22 cellular contexts compared by ENCODE assay signal in the genomic region with DNA sequence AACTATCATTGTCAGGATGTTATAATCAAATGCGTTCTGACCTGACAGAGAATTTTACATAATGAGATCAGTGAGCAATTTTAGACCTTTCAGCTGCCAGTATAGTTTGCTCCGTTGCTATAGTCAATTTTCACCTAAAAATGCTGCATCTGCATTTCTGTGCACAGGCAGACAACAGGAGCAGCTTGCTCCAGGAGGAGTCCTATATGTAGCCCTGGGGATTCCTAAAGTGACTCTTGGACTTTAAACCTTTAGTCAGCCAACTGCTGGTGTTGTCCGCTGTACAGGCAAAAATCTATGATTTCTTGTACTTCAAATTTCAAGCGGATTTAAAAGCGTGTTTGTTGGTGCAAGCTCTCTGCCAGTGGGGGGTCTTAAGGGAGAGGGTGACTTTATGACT. TPM values are rescaled to one million over a fixed set of nuclear protein-coding genes. Genes with fewer than 3 reads are reported as not detected.
DNase-seq lines count a peak whose midpoint lies in the region; ATAC-seq, FAIRE-seq and TF ChIP-seq lines count a peak whose summit lies in the region.
"Had no signal": no experiment of that assay in that cellular context is flagged by ENCODE, and none has a peak within 500 bp of the region (broad histone marks: within the 10 kb centered on the region; RNA-seq: fewer than 3 reads in every experiment).

No MANE protein-coding gene starts in this region.

- TF ChIP-seq POLR2A in HepG2 (IDR thresholded peaks at IDR 0.05; ENCODE audit: insufficient read depth in 1 of 2, low read depth in 2 of 2, low read length in 2 of 2) = no peak

- no peak overlapping the region for H3K9ac ChIP-seq in HepG2 (ENCODE audit: insufficient read depth, low read depth, low read length)
- H3K9ac ChIP-seq in kidney (ENCODE audit: low read length in 2 of 2) = no peak overlapping the region
- H3K9ac ChIP-seq: BLaER1 treated with 17β-estradiol and CSF1 and Interleukin-3, amounts not matched to agents 10 nM and 100 nM had no signal

- H3K27me3 Mint-ChIP-seq in stimulated activated naive CD8-positive, alpha-beta T cell treated with anti-CD3 and anti-CD28 coated beads, Interleukin-15, Interleukin-2, amounts not matched to agents 100 ng/mL and 50 ng/mL, for 24 hours = no peaks in the 10 kb centered on the region
- no peaks in the 10 kb centered on the region for H3K27me3 Mint-ChIP-seq in stimulated activated naive CD8-positive, alpha-beta T cell treated with anti-CD3 and anti-CD28 coated beads, Interleukin-15, amount 100 ng/mL, for 72 hours
- no peaks in the 10 kb centered on the region for H3K27me3 Mint-ChIP-seq in progenitor cell of endocrine pancreas

- peaks cover 13% of the 10 kb centered on the region for H3K4me1 ChIP-seq in HepG2 (ENCODE audit: insufficient read depth, low read length)
- no peaks in the 10 kb centered on the region for H3K4me1 ChIP-seq in kidney (ENCODE audit: control insufficient read depth in 1 of 2, insufficient read depth in 1 of 2, low read depth in 1 of 2, low read length in 2 of 2)
- H3K4me1 ChIP-seq: BE2C; BLaER1 treated with 17β-estradiol and CSF1 and Interleukin-3, amounts not matched to agents 10 nM and 100 nM; Caco-2 had no signal

- in situ Hi-C loops in HepG2 (cut with HindIII; ENCODE audit: extremely low pct_ligation_motif_present, low pct_unique_long_range_greater_than_20kb) = no loop called here

- intact Hi-C loops in HepG2 (cut with micrococcal nuclease; ENCODE audit: unreplicated experiment) = no loop called here
- intact Hi-C loops in kidney (cut with DNase I) = no loop called here

- POLR2A ChIA-PET in HepG2 (lab: Yijun Ruan, JAX) = no interaction called here

- H3K36me3 Mint-ChIP-seq in stimulated activated naive CD8-positive, alpha-beta T cell treated with anti-CD3 and anti-CD28 coated beads, Interleukin-15, Interleukin-2, amounts not matched to agents 100 ng/mL and 50 ng/mL, for 24 hours (ENCODE audit: low read depth) = no peaks in the 10 kb centered on the region
- peaks cover 6% of the 10 kb centered on the region for H3K36me3 Mint-ChIP-seq in progenitor cell of endocrine pancreas (ENCODE audit: insufficient read depth)
- H3K36me3 Mint-ChIP-seq: CD14-positive monocyte; CD8-positive, alpha-beta T cell had no signal

- no peaks in the 10 kb centered on the region for H3K79me2 ChIP-seq in HepG2 (ENCODE audit: insufficient read depth, low read length)

- TF ChIP-seq EP300 in HepG2 (IDR thresholded peaks at IDR 0.05; ENCODE audit: low read depth in 2 of 2, low read length in 2 of 2) (no peak), HepG2 (CRISPR knock-in tag; IDR thresholded peaks at IDR 0.05; ENCODE audit: borderline replicate concordance) (no peak)

- H3K27ac ChIP-seq in HepG2 (ENCODE audit: extremely low read length, insufficient read depth, low read length) (no peak overlapping the region), kidney (ENCODE audit: low read depth in 2 of 2, low read length in 2 of 2) (no peak overlapping the region)
- H3K27ac ChIP-seq: 22Rv1; BLaER1 treated with 17β-estradiol and CSF1 and Interleukin-3, amounts not matched to agents 10 nM and 100 nM had no signal

- peak overlapping the region; percentile 28; the same call in 1 of the 2 replicates for H3K4me2 ChIP-seq in HepG2 (ENCODE audit: low read depth, low read length)
- H3K4me2 ChIP-seq: BLaER1 treated with 17β-estradiol and CSF1 and Interleukin-3, amounts not matched to agents 10 nM and 100 nM had no signal

- WGBS in HepG2 (ENCODE audit: low lambda C conversion rate) = 16% methylated on average over 5 of the region's 5 CpGs

- no peak overlapping the region for H3K4me3 Mint-ChIP-seq in stimulated activated naive CD8-positive, alpha-beta T cell treated with anti-CD3 and anti-CD28 coated beads, Interleukin-15, Interleukin-2, amounts not matched to agents 100 ng/mL and 50 ng/mL, for 24 hours
- H3K4me3 Mint-ChIP-seq in stimulated activated naive CD8-positive, alpha-beta T cell treated with anti-CD3 and anti-CD28 coated beads, Interleukin-15, amount 100 ng/mL, for 72 hours = no peak overlapping the region
- H3K4me3 Mint-ChIP-seq in progenitor cell of endocrine pancreas (ENCODE audit: low read depth) = no peak overlapping the region
- H3K4me3 Mint-ChIP-seq: CD14-positive monocyte; CD8-positive, alpha-beta T cell had no signal

- TF ChIP-seq RAD21 in HepG2 (CRISPR knock-in tag; IDR thresholded peaks at IDR 0.05) = no peak

- ATAC-seq in stimulated activated naive CD8-positive, alpha-beta T cell treated with anti-CD3 and anti-CD28 coated beads, Interleukin-15, amount 100 ng/mL, for 72 hours = no peak
- ATAC-seq in HepG2 = peak; percentile 92
- ATAC-seq: CD8-positive, alpha-beta T cell had no signal

- no peaks in the 10 kb centered on the region for H4K20me1 ChIP-seq in HepG2 (ENCODE audit: insufficient read depth, low read length)
- H4K20me1 ChIP-seq: BLaER1 treated with 17β-estradiol and CSF1 and Interleukin-3, amounts not matched to agents 10 nM and 100 nM had no signal

- H3K36me3 ChIP-seq in HepG2 (replicated peaks in 1 of 2; ENCODE audit: control insufficient read depth in 1 of 2, insufficient read depth in 2 of 2, low read length in 2 of 2) (no peaks in the 10 kb centered on the region), kidney (ENCODE audit: control insufficient read depth in 1 of 2, insufficient read depth in 2 of 2, low read length in 2 of 2) (no peaks in the 10 kb centered on the region)
- H3K36me3 ChIP-seq: BE2C had no signal

- peaks cover under 1% of the 10 kb centered on the region for H3K4me1 Mint-ChIP-seq in stimulated activated naive CD8-positive, alpha-beta T cell treated with anti-CD3 and anti-CD28 coated beads, Interleukin-15, Interleukin-2, amounts not matched to agents 100 ng/mL and 50 ng/mL, for 24 hours (ENCODE audit: low read depth)
- peaks cover under 1% of the 10 kb centered on the region for H3K4me1 Mint-ChIP-seq in stimulated activated naive CD8-positive, alpha-beta T cell treated with anti-CD3 and anti-CD28 coated beads, Interleukin-15, amount 100 ng/mL, for 72 hours
- no peaks in the 10 kb centered on the region for H3K4me1 Mint-ChIP-seq in progenitor cell of endocrine pancreas (ENCODE audit: low read depth)
- H3K4me1 Mint-ChIP-seq: CD14-positive monocyte had no signal

- H3K4me3 ChIP-seq in HepG2 (replicated peaks in 1 of 3; ENCODE audit: insufficient read depth in 1 of 3, low read depth in 2 of 3, low read length in 3 of 3) (no peak overlapping the region), kidney (ENCODE audit: low read length in 2 of 2) (no peak overlapping the region)
- H3K4me3 ChIP-seq: BLaER1 treated with 17β-estradiol and CSF1 and Interleukin-3, amounts not matched to agents 10 nM and 100 nM had no signal

- H3K9me3 Mint-ChIP-seq in stimulated activated naive CD8-positive, alpha-beta T cell treated with anti-CD3 and anti-CD28 coated beads, Interleukin-15, Interleukin-2, amounts not matched to agents 100 ng/mL and 50 ng/mL, for 24 hours = no peaks in the 10 kb centered on the region
- no peaks in the 10 kb centered on the region for H3K9me3 Mint-ChIP-seq in stimulated activated naive CD8-positive, alpha-beta T cell treated with anti-CD3 and anti-CD28 coated beads, Interleukin-15, amount 100 ng/mL, for 72 hours
- no peaks in the 10 kb centered on the region for H3K9me3 Mint-ChIP-seq in progenitor cell of endocrine pancreas (ENCODE audit: low read depth)
- H3K9me3 Mint-ChIP-seq: CD8-positive, alpha-beta T cell had no signal

- DNase-seq in stimulated activated naive CD8-positive, alpha-beta T cell treated with anti-CD3 and anti-CD28 coated beads, Interleukin-15, amount 100 ng/mL, for 72 hours = no peak
- DNase-seq in HepG2 (ENCODE audit: low spot score) (peak; percentile 23), progenitor cell of endocrine pancreas (ENCODE audit: low spot score, unreplicated experiment) (no peak), GOT3 (lab: John Stamatoyannopoulos, UW) (no peak), kidney (no peak)
- DNase-seq: ACHN; AML-193; BE2C; Caco-2; CD8-positive, alpha-beta T cell; DMS153; DND-41; H7; HCEC 1CT had no signal

- peak overlapping the region; percentile 17 for H3K27ac Mint-ChIP-seq in stimulated activated naive CD8-positive, alpha-beta T cell treated with anti-CD3 and anti-CD28 coated beads, Interleukin-15, Interleukin-2, amounts not matched to agents 100 ng/mL and 50 ng/mL, for 24 hours
- no peak overlapping the region for H3K27ac Mint-ChIP-seq in stimulated activated naive CD8-positive, alpha-beta T cell treated with anti-CD3 and anti-CD28 coated beads, Interleukin-15, amount 100 ng/mL, for 72 hours
- H3K27ac Mint-ChIP-seq in progenitor cell of endocrine pancreas = peak overlapping the region; percentile 56
- H3K27ac Mint-ChIP-seq: CD14-positive monocyte; CD8-positive, alpha-beta T cell had no signal

- H2AFZ ChIP-seq in HepG2 (ENCODE audit: low read length) = no peak overlapping the region

- CTCF ChIA-PET in HepG2 (lab: Yijun Ruan, JAX; ENCODE audit: low intra/inter-chr PET ratio, low total read pairs) = no interaction called here

- H3K27me3 ChIP-seq in HepG2 (ENCODE audit: control insufficient read depth in 1 of 2, insufficient read depth in 2 of 2, low read length in 2 of 2) = peaks cover 0 to 23% of the 10 kb centered on the region in 2 experiments; a peak in 3 of 5 replicates
- H3K27me3 ChIP-seq: BLaER1 treated with 17β-estradiol and CSF1 and Interleukin-3, amounts not matched to agents 10 nM and 100 nM had no signal

- TF ChIP-seq CTCF in HepG2 (CRISPR knock-in tag; IDR thresholded peaks at IDR 0.05) = no peak
- no peak for TF ChIP-seq CTCF in progenitor cell of endocrine pancreas (IDR thresholded peaks at IDR 0.05; ENCODE audit: unreplicated experiment)
- TF ChIP-seq CTCF in kidney (IDR thresholded peaks at IDR 0.05; ENCODE audit: borderline replicate concordance, extremely low read depth, insufficient read depth) = no peak

- no TSS peak for BruUV-seq in HepG2 (replicated peaks; lab: Mats Ljungman, UMichigan)

- H3K9me3 ChIP-seq in HepG2 (ENCODE audit: low read length) = no peaks in the 10 kb centered on the region
- no peaks in the 10 kb centered on the region for H3K9me3 ChIP-seq in kidney (ENCODE audit: control insufficient read depth in 1 of 2, low read length in 2 of 2)
- H3K9me3 ChIP-seq: BE2C, Caco-2 had no signal

- FAIRE-seq in HepG2 (lab: Jason Lieb, UNC) = peak; percentile 86
- no peak for FAIRE-seq in kidney (lab: Jason Lieb, UNC)
- FAIRE-seq: A204.1, G401.6, GM12892, H1 had no signal

RNA-seq across cellular contexts. Expression of gene SLC16A14, which starts 25.7 kb away (rescaled TPM):
- total RNA-seq in HepG2 (2016; rRNA removed; fragmentation: Illumina TruSeq; extraction: Trizol) (not detected in 2 replicates), progenitor cell of endocrine pancreas (2.4 and 3.6 TPM in 2 replicates), kidney (6.6 TPM)
- not detected in 2 replicates for total RNA-seq in HepG2 (2016; cell fraction: cytosol; rRNA removed; fragmentation: Illumina TruSeq; extraction: Trizol; ENCODE audit: low read depth)
- total RNA-seq in HepG2 (2016; cell fraction: insoluble cytoplasmic fraction; rRNA removed; fragmentation: Illumina TruSeq; extraction: Trizol) = not detected in 2 replicates
- not detected in 2 replicates for total RNA-seq in HepG2 (2016; cell fraction: membrane; rRNA removed; fragmentation: Illumina TruSeq; extraction: Trizol)
- total RNA-seq in HepG2 (2016; cell fraction: nucleus; rRNA removed; fragmentation: Illumina TruSeq; extraction: Trizol) = not detected in 2 replicates
- polyA plus RNA-seq in HepG2 (2011; rRNA removed) (0.04 and 0.05 TPM in 2 replicates), kidney (ENCODE audit: insufficient read depth, low read depth, low replicate concordance) (1.5 TPM)
- not detected in 2 replicates for polyA plus RNA-seq in HepG2 (2011; cell fraction: cytosol; rRNA removed)
- not detected in 2 replicates for polyA plus RNA-seq in HepG2 (2011; cell fraction: nucleus; rRNA removed)
- not detected in 2 replicates for polyA plus RNA-seq in HepG2 (2012)
- not detected in 2 replicates for polyA plus RNA-seq in HepG2 (2016; cell fraction: cytosol; fragmentation: Illumina TruSeq; extraction: Trizol; ENCODE audit: low read depth)
- not detected in 2 replicates for polyA plus RNA-seq in HepG2 (2016; cell fraction: insoluble cytoplasmic fraction; fragmentation: Illumina TruSeq; extraction: Trizol; ENCODE audit: low read depth)
- polyA plus RNA-seq in HepG2 (2016; cell fraction: membrane; fragmentation: Illumina TruSeq; extraction: Trizol; ENCODE audit: low read depth) = not detected in 2 replicates
- not detected in 2 replicates for polyA plus RNA-seq in HepG2 (2016; cell fraction: nucleus; fragmentation: Illumina TruSeq; extraction: Trizol; ENCODE audit: insufficient read depth, low read depth)
- 1.4 TPM in 1 of 2 replicates, not detected in the other for polyA minus RNA-seq in HepG2 (2011; rRNA and poly(A)+ RNA removed; ENCODE audit: low replicate concordance)
- polyA minus RNA-seq in HepG2 (2011; cell fraction: cytosol; rRNA and poly(A)+ RNA removed) = not detected in 2 replicates
- polyA minus RNA-seq in HepG2 (2011; cell fraction: nucleus; rRNA and poly(A)+ RNA removed) = not detected in 2 replicates
- total RNA-seq: Caco-2 had no signal
- polyA plus RNA-seq: CD14-positive monocyte had no signal

Comparison
In these comparisons a context has a peak if more than half of its experiments do, and no peak if none do; other contexts are left out.
1. H3K27ac Mint-ChIP-seq: peak in stimulated activated naive CD8-positive, alpha-beta T cell treated with anti-CD3 and anti-CD28 coated beads, Interleukin-15, Interleukin-2, amounts not matched to agents 100 ng/mL and 50 ng/mL, for 24 hours (single experiment) and progenitor cell of endocrine pancreas (single experiment); none in stimulated activated naive CD8-positive, alpha-beta T cell treated with anti-CD3 and anti-CD28 coated beads, Interleukin-15, amount 100 ng/mL, for 72 hours (0 of 2).